ENCODE assay signal across 8 cellular contexts in the genomic region with DNA sequence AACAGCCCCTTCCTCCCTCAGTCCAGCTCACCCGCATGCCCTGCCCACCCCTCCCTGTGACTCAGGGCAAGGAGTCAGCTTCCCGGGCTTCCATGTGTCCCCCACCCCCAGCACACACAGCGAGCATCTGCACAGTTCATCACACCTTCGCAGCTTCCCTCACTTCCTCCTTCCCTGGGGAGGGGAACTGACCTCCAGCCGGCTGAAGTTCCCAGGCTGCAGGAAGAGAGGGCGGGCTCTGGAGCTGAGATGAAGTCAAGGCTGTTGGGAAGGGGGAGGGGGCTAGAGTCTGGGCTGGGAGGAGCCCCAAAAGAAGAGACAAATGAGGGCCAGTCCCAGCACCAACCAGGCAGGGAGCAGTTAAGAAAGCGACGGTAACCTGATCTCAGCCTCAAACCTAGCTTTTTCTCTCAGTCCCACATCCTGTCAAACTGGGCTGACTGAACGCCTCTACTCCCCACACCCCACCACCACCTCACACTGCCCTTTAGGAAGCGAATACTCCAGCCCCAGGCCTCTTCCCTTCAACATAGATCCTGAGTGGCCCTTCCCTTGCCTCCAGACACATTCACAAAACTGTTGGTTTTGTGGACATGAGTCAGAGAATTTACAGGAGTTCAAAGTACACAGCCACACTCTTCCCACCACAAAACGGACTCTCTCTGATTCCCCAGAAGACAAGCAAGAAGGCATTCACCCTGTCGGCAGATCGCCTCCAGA. TPM values are rescaled to one million over a fixed set of nuclear protein-coding genes. Genes with fewer than 3 reads are reported as not detected.
DNase-seq lines count a peak whose midpoint lies in the region; ATAC-seq and TF ChIP-seq lines count a peak whose summit lies in the region.

No MANE protein-coding gene starts in this region.

- peaks cover 3% of the 10 kb centered on the region for H3K36me3 Mint-ChIP-seq in neural crest cell (ENCODE audit: low read depth)

- no peaks in the 10 kb centered on the region for H3K9me3 Mint-ChIP-seq in neural crest cell

- peaks cover 68% of the 10 kb centered on the region for H3K4me1 Mint-ChIP-seq in neural crest cell

- no peaks in the 10 kb centered on the region for H3K27me3 ChIP-seq in foreskin keratinocyte

- peak overlapping the region; percentile 71 for H3K27ac ChIP-seq in foreskin keratinocyte

- peak overlapping the region; percentile 94 for H3K4me3 Mint-ChIP-seq in neural crest cell

- peaks cover 21% of the 10 kb centered on the region for H3K4me1 ChIP-seq in foreskin keratinocyte

- peak; percentile 46 for ATAC-seq in GM19328 (IDR thresholded peaks at IDR 0.05; ENCODE audit: unreplicated experiment)
- peak; percentile 42 for ATAC-seq in HG03378 (IDR thresholded peaks at IDR 0.05; ENCODE audit: unreplicated experiment)
- ATAC-seq in foreskin keratinocyte: peak; percentile 69

- peak; percentile 91 for DNase-seq in DMS53 (lab: John Stamatoyannopoulos, UW)
- DNase-seq in NCI-H82 (lab: John Stamatoyannopoulos, UW): peak; percentile 80
- peak; percentile 76 for DNase-seq in activated effector memory CD4-positive, alpha-beta T cell treated with anti-CD3 and anti-CD28 coated beads, Interleukin-2, amount 50 U/mL, for 16 hours
- peak; percentile 98 for DNase-seq in foreskin keratinocyte
- DNase-seq in neural crest cell (ENCODE audit: low read depth, low spot score): peak; percentile 68
- DNase-seq in cerebellar nuclear complex (lab: John Stamatoyannopoulos, UW): no peak

- H3K27me3 Mint-ChIP-seq in neural crest cell (ENCODE audit: low read depth): peaks cover 16% of the 10 kb centered on the region

- peak overlapping the region; percentile 83 for H3K27ac Mint-ChIP-seq in neural crest cell (ENCODE audit: unreplicated experiment)

- TF ChIP-seq CTCF in foreskin keratinocyte (conservative IDR thresholded peaks at IDR 0.05) (no peak), neural crest cell (conservative IDR thresholded peaks at IDR 0.05) (no peak)

RNA-seq across cellular contexts. Expression of gene RHOC, which starts 1.9 kb away (rescaled TPM):
- 523 and 542 TPM in 2 replicates for total RNA-seq in foreskin keratinocyte
- polyA plus RNA-seq in foreskin keratinocyte: 728 and 811 TPM in 2 replicates
- 114 and 125 TPM in 2 replicates for total RNA-seq in neural crest cell

RNA-seq across cellular contexts. Expression of gene PPM1J, which starts 10.1 kb away (rescaled TPM):
- total RNA-seq in foreskin keratinocyte (6.0 and 6.3 TPM in 2 replicates), neural crest cell (1.1 and 1.4 TPM in 2 replicates)
- 9.2 and 10.1 TPM in 2 replicates for polyA plus RNA-seq in foreskin keratinocyte

RNA-seq across cellular contexts. Expression of gene MOV10, which starts 30.6 kb away (rescaled TPM):
- total RNA-seq in foreskin keratinocyte (68.8 and 74.7 TPM in 2 replicates), neural crest cell (74.9 and 77.2 TPM in 2 replicates)
- 83.8 and 87.6 TPM in 2 replicates for polyA plus RNA-seq in foreskin keratinocyte

Comparison
In these comparisons a context has a peak if more than half of its experiments do, and no peak if none do; other contexts are left out.
1. DNase-seq: peak in DMS53 (single experiment), NCI-H82 (single experiment), activated effector memory CD4-positive, alpha-beta T cell treated with anti-CD3 and anti-CD28 coated beads, Interleukin-2, amount 50 U/mL, for 16 hours (single experiment), foreskin keratinocyte (2 of 2) and neural crest cell (single experiment); none in cerebellar nuclear complex (0 of 2).
2. Peak in every context shown above with its lines, with median percentiles within 50 percentile points of each other: ATAC-seq.